Comparison of ENCODE assay signal across 8 cellular contexts in genomic region chr2:65057391-65058052, GRCh38. TPM values are rescaled to one million over a fixed set of nuclear protein-coding genes. Genes with fewer than 3 reads are reported as not detected.
DNase-seq lines count a peak whose midpoint lies in the region; ATAC-seq and TF ChIP-seq lines count a peak whose summit lies in the region.

No MANE protein-coding gene starts in this region.

- no peaks in the 10 kb centered on the region for H3K9me2 ChIP-seq in Loucy (replicated peaks; ENCODE audit: low read depth, low read length)
- no peaks in the 10 kb centered on the region for H3K9me2 ChIP-seq in neural cell (ENCODE audit: insufficient read depth, low read length)

- TF ChIP-seq EP300 in neural cell (conservative IDR thresholded peaks at IDR 0.05; ENCODE audit: poor library complexity, severe bottlenecking) = no peak

- H3K27ac ChIP-seq in WERI-Rb-1 (no peak overlapping the region), neural cell (ENCODE audit: low read length) (peak overlapping the region; percentile 87)
- H3K27ac ChIP-seq in effector memory CD4-positive, alpha-beta T cell (ENCODE audit: insufficient read depth, low read length, poor library complexity, severe bottlenecking) = peak overlapping the region; percentile 70

- H4K20me1 ChIP-seq in Loucy (ENCODE audit: insufficient read depth, low read length, poor library complexity, severe bottlenecking) (peaks cover 10% of the 10 kb centered on the region), neural cell (ENCODE audit: insufficient read depth) (peaks cover 6% of the 10 kb centered on the region)

- H2AFZ ChIP-seq in Loucy (ENCODE audit: low read length) (peak overlapping the region; percentile 77; the same call in 1 of the 2 replicates), neural cell (ENCODE audit: low read depth, low read length) (peak overlapping the region; percentile 30)

- H3K9ac ChIP-seq in Loucy (ENCODE audit: low read depth, low read length, poor library complexity, severe bottlenecking) = peak overlapping the region; percentile 76
- peak overlapping the region; percentile 89 for H3K9ac ChIP-seq in neural cell (ENCODE audit: low read length)

- DNase-seq in stimulated activated CD4-positive, alpha-beta T cell treated with anti-CD3 and anti-CD28 coated beads, Interleukin-12 subunit alpha, Interleukin-12 subunit beta, amount 100 ng/mL, for 48 hours (ENCODE audit: low read depth in 2 of 3, low spot score in 1 of 3) = peak in 2 of 3 donors; percentile 27 to 47
- DNase-seq in stimulated activated CD4-positive, alpha-beta T cell treated with anti-CD3 and anti-CD28 coated beads, Interleukin-12 subunit alpha, Interleukin-12 subunit beta, amount 100 ng/mL, for 4 hours = no peak
- DNase-seq in WERI-Rb-1 = no peak
- peak; percentile 14 to 53 (median 37) for DNase-seq in effector memory CD4-positive, alpha-beta T cell
- no peak for DNase-seq in SHP77 treated with DMSO at 0.1 percent for 48 hours (lab: John Stamatoyannopoulos, UW)

- no peaks in the 10 kb centered on the region for H3K27me3 ChIP-seq in Loucy (ENCODE audit: insufficient read depth, low read length, poor library complexity, severe bottlenecking)
- no peaks in the 10 kb centered on the region for H3K27me3 ChIP-seq in WERI-Rb-1 (ENCODE audit: insufficient read depth, low read depth, severe bottlenecking)
- no peaks in the 10 kb centered on the region for H3K27me3 ChIP-seq in effector memory CD4-positive, alpha-beta T cell (replicated peaks; ENCODE audit: control insufficient read depth, insufficient read depth, low read length, poor library complexity, severe bottlenecking)
- no peaks in the 10 kb centered on the region for H3K27me3 ChIP-seq in neural cell (ENCODE audit: insufficient read depth, low read depth, low read length)

- H3K4me2 ChIP-seq in Loucy (ENCODE audit: low read depth, low read length, poor library complexity, severe bottlenecking) (peak overlapping the region; percentile 98), neural cell (ENCODE audit: low read length) (peak overlapping the region; percentile 95)

- peaks cover 62% of the 10 kb centered on the region for H3K4me1 ChIP-seq in Loucy (ENCODE audit: insufficient read depth, low read length, poor library complexity, severe bottlenecking)
- peaks cover 15% of the 10 kb centered on the region for H3K4me1 ChIP-seq in effector memory CD4-positive, alpha-beta T cell (ENCODE audit: control insufficient read depth, insufficient read depth, low read length, poor library complexity, severe bottlenecking)

- TF ChIP-seq RAD21 in neural cell (conservative IDR thresholded peaks at IDR 0.05) = no peak

- H3K9me3 ChIP-seq in Loucy (ENCODE audit: insufficient read depth, low read depth, low read length) (no peaks in the 10 kb centered on the region), WERI-Rb-1 (ENCODE audit: severe bottlenecking) (no peaks in the 10 kb centered on the region), neural cell (ENCODE audit: low read length) (no peaks in the 10 kb centered on the region)
- no peaks in the 10 kb centered on the region for H3K9me3 ChIP-seq in effector memory CD4-positive, alpha-beta T cell (ENCODE audit: control insufficient read depth, low read length)

- no peaks in the 10 kb centered on the region for H3F3A ChIP-seq in Loucy (ENCODE audit: low read depth)
- H3F3A ChIP-seq in neural cell (ENCODE audit: insufficient read depth, low read length, poor library complexity, severe bottlenecking) = no peaks in the 10 kb centered on the region

- ATAC-seq in HG02763 (IDR thresholded peaks at IDR 0.05; ENCODE audit: unreplicated experiment) = no peak

- H3K4me3 ChIP-seq in Loucy (ENCODE audit: low read length, poor library complexity, severe bottlenecking) = peak overlapping the region; percentile 79
- H3K4me3 ChIP-seq in WERI-Rb-1 (ENCODE audit: low read depth, low read length) = peak overlapping the region; percentile 80
- H3K4me3 ChIP-seq in effector memory CD4-positive, alpha-beta T cell (ENCODE audit: insufficient read depth, low read depth, low read length, poor library complexity, severe bottlenecking) = peak overlapping the region; percentile 77
- peak overlapping the region; percentile 83 for H3K4me3 ChIP-seq in neural cell (ENCODE audit: low read length)

- H3K79me2 ChIP-seq in Loucy (ENCODE audit: insufficient read depth, low read length) (peaks cover 56% of the 10 kb centered on the region), neural cell (replicated peaks; ENCODE audit: insufficient read depth, low read length) (peaks cover 52% of the 10 kb centered on the region)

- H3K36me3 ChIP-seq in Loucy (ENCODE audit: insufficient read depth, low read length) (no peaks in the 10 kb centered on the region), WERI-Rb-1 (no peaks in the 10 kb centered on the region; the same call in none of the 2 replicates), neural cell (ENCODE audit: insufficient read depth, low read length) (no peaks in the 10 kb centered on the region)
- no peaks in the 10 kb centered on the region for H3K36me3 ChIP-seq in effector memory CD4-positive, alpha-beta T cell (ENCODE audit: control insufficient read depth, insufficient read depth, low read length)

- no peak for TF ChIP-seq CTCF in Loucy (conservative IDR thresholded peaks at IDR 0.05; ENCODE audit: low read length)
- no peak for TF ChIP-seq CTCF in WERI-Rb-1 (IDR thresholded peaks at IDR 0.05; ENCODE audit: low read depth, low read length)
- no peak for TF ChIP-seq CTCF in neural cell (IDR thresholded peaks at IDR 0.05; ENCODE audit: poor library complexity, severe bottlenecking)

TF ChIP-seq in neural cell, 6 proteins besides CTCF, POLR2A, EP300 and RAD21:
- TF ChIP-seq POLR2AphosphoS5 (IDR thresholded peaks at IDR 0.05) (no peak), EZH2 (IDR thresholded peaks at IDR 0.05; ENCODE audit: borderline replicate concordance, insufficient read depth, low read length, poor library complexity, severe bottlenecking) (no peak), SMC3 (conservative IDR thresholded peaks at IDR 0.05; ENCODE audit: poor library complexity) (no peak), TAF1 (IDR thresholded peaks at IDR 0.05; ENCODE audit: low read depth) (no peak), MXI1 (conservative IDR thresholded peaks at IDR 0.05; ENCODE audit: poor library complexity, severe bottlenecking) (no peak), REST (IDR thresholded peaks at IDR 0.05; ENCODE audit: borderline replicate concordance) (no peak)
TF ChIP-seq in neural cell: peak in this region for 0.

RNA-seq across cellular contexts. Expression of gene CEP68, which starts 1.3 kb away (rescaled TPM):
- polyA plus RNA-seq in neural cell = 34.7 and 38.8 TPM in 2 replicates
- 58.4 and 68.8 TPM in 2 replicates for polyA minus RNA-seq in neural cell

Comparison
In these comparisons a context has a peak if more than half of its experiments do, and no peak if none do; other contexts are left out.
1. DNase-seq: peak in stimulated activated CD4-positive, alpha-beta T cell treated with anti-CD3 and anti-CD28 coated beads, Interleukin-12 subunit alpha, Interleukin-12 subunit beta, amount 100 ng/mL, for 48 hours (2 of 3) and effector memory CD4-positive, alpha-beta T cell (3 of 3); none in stimulated activated CD4-positive, alpha-beta T cell treated with anti-CD3 and anti-CD28 coated beads, Interleukin-12 subunit alpha, Interleukin-12 subunit beta, amount 100 ng/mL, for 4 hours (single experiment), WERI-Rb-1 (single experiment) and SHP77 treated with DMSO at 0.1 percent for 48 hours (single experiment).
2. Peak in every context shown above with its lines, with median percentiles within 50 percentile points of each other: H3K4me3 ChIP-seq.